In the genomic region with DNA sequence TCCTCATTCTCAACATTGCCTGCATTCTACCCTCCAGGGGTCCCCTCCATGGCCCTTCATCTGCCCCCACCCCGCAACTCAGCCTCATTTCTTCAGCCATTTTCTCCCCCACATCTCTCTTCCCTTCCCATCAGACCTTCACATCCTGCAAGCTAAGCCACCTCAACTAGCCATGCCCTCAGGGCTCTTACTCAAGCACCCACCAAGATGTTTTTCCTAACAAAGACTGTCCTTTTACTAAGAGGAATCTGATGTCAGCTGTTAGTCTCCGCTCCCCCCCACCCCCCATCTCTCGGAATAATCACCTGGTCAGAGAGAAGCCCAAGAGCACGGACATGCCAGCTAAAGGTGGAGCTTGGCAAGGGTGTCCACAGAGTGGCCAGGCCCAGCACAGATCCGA, we compare ENCODE assay signal across 1 cellular context.
TF ChIP-seq lines count a peak whose summit lies in the region.

No MANE protein-coding gene starts in this region.

TF ChIP-seq in HCT116, 20 proteins besides CTCF, POLR2A, EP300 and RAD21:
- TF ChIP-seq SP1 (IDR thresholded peaks at IDR 0.05; ENCODE audit: low read depth): no peak
